Comparison of ENCODE assay signal across 25 cellular contexts in genomic region chr11:8108430-8108829, GRCh38. TPM values are rescaled to one million over a fixed set of nuclear protein-coding genes. Genes with fewer than 3 reads are reported as not detected.
"Had no signal": no experiment of that assay in that cellular context is flagged by ENCODE, and none has a peak within 500 bp of the region (broad histone marks: within the 10 kb centered on the region; RNA-seq: fewer than 3 reads in every experiment).

No MANE protein-coding gene starts in this region.

- ATAC-seq: K562, Panc1, PC-3, T-cell had no signal

- H3K4me3 ChIP-seq: K562 had no signal

- DNase-seq: Kasumi-1; MV-4-11; NCI-H1048; NCI-H1105; NCI-H1417; NCI-H1436 treated with DMSO at 0.1 percent for 48 hours; NCI-H1694; NCI-H187 treated with DMSO at 0.1 percent for 48 hours; NCI-H2029 treated with DMSO at 0.1 percent for 48 hours; NCI-H2227 treated with DMSO at 0.1 percent for 48 hours; NCI-H524; NCI-H526 treated with DMSO at 0.1 percent for 48 hours; NCI-H774; NK-92 treated with Interleukin-12 subunit alpha and Interleukin-12 subunit beta, amount 100 ng/mL, for 24 hours; PC-3; SHP77; SK-N-SH; SW 1271; T-cell had no signal

- H3K27ac ChIP-seq: KMS-11, RWPE1 had no signal

- H3K9me3 ChIP-seq: SK-N-SH had no signal

RNA-seq across cellular contexts. Expression of gene TUB, which starts 27.4 kb away (rescaled TPM):
- total RNA-seq: K562, OCI-LY7 had no signal
- polyA plus RNA-seq: IgD-negative memory B cell, K562 had no signal
